In the genomic region with DNA sequence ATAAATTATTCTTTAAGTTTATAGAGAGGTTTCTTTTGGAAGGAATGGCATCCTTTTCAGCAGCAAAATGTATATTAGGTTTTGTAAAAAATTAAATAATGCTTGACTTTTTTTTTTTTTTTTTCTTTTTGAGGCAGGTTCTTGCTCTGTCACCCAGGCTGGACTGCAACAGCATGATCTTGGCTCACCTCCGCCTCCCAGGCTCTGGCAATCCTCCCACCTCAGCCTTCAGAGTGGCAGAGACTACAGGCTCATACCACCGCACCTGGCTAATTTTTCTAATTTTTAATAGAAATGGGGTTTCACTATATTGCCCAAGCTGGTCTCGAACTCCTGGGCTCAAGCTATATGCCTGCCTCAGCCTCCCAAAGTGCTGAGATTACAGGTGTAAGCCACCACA, we compare ENCODE assay signal across 3 cellular contexts.
"Had no signal": no experiment of that assay in that cellular context is flagged by ENCODE, and none has a peak within 500 bp of the region (broad histone marks: within the 10 kb centered on the region; RNA-seq: fewer than 3 reads in every experiment).

No MANE protein-coding gene starts in this region.

- ATAC-seq: GM12878 had no signal

- H3K4me3 ChIP-seq: GM12878 had no signal

- DNase-seq: GDM1, GF-D8 had no signal
